ENCODE assay signal across 21 cellular contexts in the genomic region with DNA sequence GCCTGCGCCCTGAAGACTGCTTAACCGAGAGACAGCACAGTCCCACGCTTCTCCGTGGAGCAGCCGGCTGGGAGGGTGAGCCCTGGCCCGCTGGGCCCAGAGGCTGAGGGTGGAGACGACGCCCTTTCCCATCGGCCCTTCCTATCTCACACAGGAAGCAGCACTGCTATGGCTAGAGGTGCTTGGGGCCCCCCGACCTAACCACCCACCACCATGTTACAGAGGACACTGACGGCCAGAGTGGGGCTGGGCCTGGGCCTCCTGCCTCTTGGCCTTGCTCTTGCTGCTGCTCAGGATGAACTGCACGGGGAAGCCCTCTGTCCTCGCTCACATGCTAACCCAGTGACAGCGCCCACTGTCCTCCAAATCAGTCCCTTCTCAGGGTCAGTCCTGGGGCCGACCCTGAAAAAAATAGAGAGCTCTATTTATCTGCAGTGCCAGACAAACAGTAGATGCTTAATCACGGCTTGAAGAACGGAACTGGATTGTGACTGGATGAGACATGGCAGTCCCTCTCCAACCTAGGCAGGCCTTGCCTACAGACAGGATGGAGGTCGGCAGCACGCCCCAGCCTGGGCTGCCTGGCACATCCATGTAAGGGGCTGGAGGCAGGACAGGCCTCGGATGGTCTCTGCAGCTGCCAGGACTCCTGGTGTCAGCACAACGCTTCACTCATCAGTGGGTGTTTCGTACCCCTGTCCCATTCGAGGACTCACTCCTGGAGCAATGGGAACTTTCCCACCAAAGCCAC. TPM values are rescaled to one million over a fixed set of nuclear protein-coding genes. Genes with fewer than 3 reads are reported as not detected.
DNase-seq lines count a peak whose midpoint lies in the region; ATAC-seq and TF ChIP-seq lines count a peak whose summit lies in the region.
"Had no signal": no experiment of that assay in that cellular context is flagged by ENCODE, and none has a peak within 500 bp of the region (broad histone marks: within the 10 kb centered on the region; RNA-seq: fewer than 3 reads in every experiment).

No MANE protein-coding gene starts in this region.

- H3K9me3 Mint-ChIP-seq in chondrocyte (ENCODE audit: low read depth) (no peaks in the 10 kb centered on the region), nephron progenitor cell (no peaks in the 10 kb centered on the region)
- H3K9me3 Mint-ChIP-seq in activated T-cell treated with anti-CD3 and anti-CD28 coated beads, Interleukin-2, amount 50 U/mL, for 72 hours = no peaks in the 10 kb centered on the region
- H3K9me3 Mint-ChIP-seq: CD8-positive, alpha-beta memory T cell had no signal

- H3K27ac Mint-ChIP-seq in chondrocyte (ENCODE audit: unreplicated experiment) (no peak overlapping the region), nephron progenitor cell (peak overlapping the region; percentile 66)
- no peak overlapping the region for H3K27ac Mint-ChIP-seq in activated T-cell treated with anti-CD3 and anti-CD28 coated beads, Interleukin-2, amount 50 U/mL, for 72 hours
- H3K27ac Mint-ChIP-seq: CD8-positive, alpha-beta memory T cell had no signal

- POLR2A ChIA-PET in GM10248 (lab: Yijun Ruan, JAX) = no interaction called here

- intact Hi-C loops in left ventricle myocardium superior (cut with micrococcal nuclease) (no loop called here), cardiac septum (cut with DNase I) (no loop called here)

- H3K4me3 Mint-ChIP-seq in chondrocyte (ENCODE audit: unreplicated experiment) = no peak overlapping the region
- no peak overlapping the region for H3K4me3 Mint-ChIP-seq in nephron progenitor cell
- no peak overlapping the region for H3K4me3 Mint-ChIP-seq in activated T-cell treated with anti-CD3 and anti-CD28 coated beads, Interleukin-2, amount 50 U/mL, for 72 hours
- H3K4me3 Mint-ChIP-seq: CD8-positive, alpha-beta memory T cell had no signal

- TF ChIP-seq CTCF in chondrocyte (IDR thresholded peaks at IDR 0.05) (no peak), nephron progenitor cell (IDR thresholded peaks at IDR 0.05) (no peak), GM10248 (IDR thresholded peaks at IDR 0.05; ENCODE audit: control extremely low read depth, extremely low read depth, low read depth, missing control alignments) (no peak)

- DNase-seq in left ventricle myocardium superior = peak; percentile 8
- DNase-seq in cardiac septum (ENCODE audit: low spot score) = no peak
- peak; percentile 60 for DNase-seq in chondrocyte (ENCODE audit: low spot score)
- no peak for DNase-seq in nephron progenitor cell
- DNase-seq in stimulated activated CD4-positive, alpha-beta T cell treated with anti-CD3 and anti-CD28 coated beads, Interleukin-2, amount 100 ng/mL, for 48 hours = no peak
- no peak for DNase-seq in GM10248 (ENCODE audit: extremely low spot score)
- DNase-seq in activated T-cell treated with anti-CD3 and anti-CD28 coated beads, Interleukin-2, amount 50 U/mL, for 72 hours = no peak
- no peak for DNase-seq in islet precursor cell
- DNase-seq: 8988T, Calu3, DMS153, GOT3, MG63, NCI-H1417 treated with DMSO at 0.1 percent for 48 hours, NCI-H187 treated with DMSO at 0.1 percent for 48 hours, NCI-H2107, NCI-H446 treated with DMSO at 0.1 percent for 48 hours, NCI-H526 treated with DMSO at 0.1 percent for 48 hours, OCI-M1, SHP77 treated with DMSO at 0.1 percent for 48 hours had no signal

- no peak for ATAC-seq in left ventricle myocardium superior
- no peak for ATAC-seq in activated T-cell treated with anti-CD3 and anti-CD28 coated beads, Interleukin-2, amount 50 U/mL, for 72 hours (replicated peaks in 1 of 2)

- CTCF ChIA-PET in GM10248 (lab: Yijun Ruan, JAX) = interaction anchor here (1.5 kb wide), 1 partner anchor 25 kb away, joined by 3 read pairs; no protein-coding TSS in a partner anchor

- H3K4me1 Mint-ChIP-seq in chondrocyte (ENCODE audit: low read depth) = no peaks in the 10 kb centered on the region
- peaks cover 44% of the 10 kb centered on the region for H3K4me1 Mint-ChIP-seq in nephron progenitor cell
- no peaks in the 10 kb centered on the region for H3K4me1 Mint-ChIP-seq in activated T-cell treated with anti-CD3 and anti-CD28 coated beads, Interleukin-2, amount 50 U/mL, for 72 hours (ENCODE audit: low read depth)
- H3K4me1 Mint-ChIP-seq: CD8-positive, alpha-beta memory T cell had no signal

- H3K27me3 Mint-ChIP-seq in chondrocyte (ENCODE audit: low read depth) = no peaks in the 10 kb centered on the region
- no peaks in the 10 kb centered on the region for H3K27me3 Mint-ChIP-seq in nephron progenitor cell (ENCODE audit: low read depth, poor library complexity)
- H3K27me3 Mint-ChIP-seq in activated T-cell treated with anti-CD3 and anti-CD28 coated beads, Interleukin-2, amount 50 U/mL, for 72 hours (ENCODE audit: low read depth) = no peaks in the 10 kb centered on the region
- H3K27me3 Mint-ChIP-seq: CD8-positive, alpha-beta memory T cell had no signal

- peaks cover 14% of the 10 kb centered on the region for H3K36me3 Mint-ChIP-seq in chondrocyte (ENCODE audit: low read depth)
- peaks cover 49% of the 10 kb centered on the region for H3K36me3 Mint-ChIP-seq in nephron progenitor cell (ENCODE audit: low read depth)
- no peaks in the 10 kb centered on the region for H3K36me3 Mint-ChIP-seq in activated T-cell treated with anti-CD3 and anti-CD28 coated beads, Interleukin-2, amount 50 U/mL, for 72 hours (ENCODE audit: insufficient read depth in 2 of 2)
- H3K36me3 Mint-ChIP-seq: CD8-positive, alpha-beta memory T cell had no signal

RNA-seq across cellular contexts. Expression of a gene that starts 14.2 kb away (rescaled TPM):
- 5.3 TPM for total RNA-seq in left ventricle myocardium superior
- total RNA-seq in cardiac septum = 5.7 TPM
- 14.5 to 25.1 TPM (median 25.0 TPM) in 3 replicates for total RNA-seq in chondrocyte
- 10 to 100 TPM; 11.9 to 19.6 TPM for total RNA-seq in activated T-cell treated with anti-CD3 and anti-CD28 coated beads, Interleukin-2, amount 50 U/mL, for 72 hours

RNA-seq across cellular contexts. Expression of a gene that starts 53.0 kb away (rescaled TPM):
- 21.4 TPM for total RNA-seq in left ventricle myocardium superior
- 21.3 TPM for total RNA-seq in cardiac septum
- 20.4 to 30.2 TPM (median 22.5 TPM) in 3 replicates for total RNA-seq in chondrocyte
- total RNA-seq in activated T-cell treated with anti-CD3 and anti-CD28 coated beads, Interleukin-2, amount 50 U/mL, for 72 hours = 10 to 100 TPM; 38.3 to 43.4 TPM

Comparison
In these comparisons a context has a peak if more than half of its experiments do, and no peak if none do; other contexts are left out.
1. DNase-seq: peak in left ventricle myocardium superior (single experiment) and chondrocyte (single experiment); none in cardiac septum (single experiment), nephron progenitor cell (single experiment), stimulated activated CD4-positive, alpha-beta T cell treated with anti-CD3 and anti-CD28 coated beads, Interleukin-2, amount 100 ng/mL, for 48 hours (0 of 2), GM10248 (single experiment), activated T-cell treated with anti-CD3 and anti-CD28 coated beads, Interleukin-2, amount 50 U/mL, for 72 hours (0 of 2) and islet precursor cell (single experiment).